28 cellular contexts compared by ENCODE assay signal in genomic region chr11:10913996-10914514, GRCh38.
"Had no signal": no experiment of that assay in that cellular context is flagged by ENCODE, and none has a peak within 500 bp of the region (broad histone marks: within the 10 kb centered on the region; RNA-seq: fewer than 3 reads in every experiment).

No MANE protein-coding gene starts in this region.

- ATAC-seq: activated CD4-positive, CD25-positive, alpha-beta regulatory T cell treated with anti-CD3 and anti-CD28 coated beads, Interleukin-2, amount 50 U/mL, for 24 hours; esophagus mucosa; gastrocnemius medialis; left ventricle myocardium superior; right lobe of liver; stimulated activated naive CD8-positive, alpha-beta T cell treated with anti-CD3 and anti-CD28 coated beads, Interleukin-15, Interleukin-2, amounts not matched to agents 100 U/mL and 50 U/mL, for 24 hours; T-helper 17 cell had no signal

- H3K4me1 ChIP-seq: right lobe of liver had no signal

- H3K4me3 Mint-ChIP-seq: activated naive CD4-positive, alpha-beta T cell treated with anti-CD3 and anti-CD28 coated beads for 36 hours; activated naive CD8-positive, alpha-beta T cell treated with anti-CD3 and anti-CD28 coated beads for 36 hours; activated T-helper 1 cell treated with anti-CD3 and anti-CD28 coated beads, Interleukin-12 subunit alpha, Interleukin-12 subunit beta, Interleukin-2, Interleukin-4 antibody, amounts not matched to agents 30 ng/mL and 10 ng/mL and 1 ng/mL, durations not matched to agents 14 hours and 24 hours and 36 hours; T-helper 17 cell had no signal

- H3K9me3 ChIP-seq: gastrocnemius medialis, ovary, right lobe of liver, thoracic aorta had no signal

- H3K27me3 Mint-ChIP-seq: activated naive CD8-positive, alpha-beta T cell treated with anti-CD3 and anti-CD28 coated beads for 36 hours had no signal

- H3K27ac Mint-ChIP-seq: activated naive CD4-positive, alpha-beta T cell treated with anti-CD3 and anti-CD28 coated beads for 36 hours; activated naive CD8-positive, alpha-beta T cell treated with anti-CD3 and anti-CD28 coated beads for 36 hours; activated T-helper 1 cell treated with anti-CD3 and anti-CD28 coated beads, Interleukin-12 subunit alpha, Interleukin-12 subunit beta, Interleukin-2, Interleukin-4 antibody, amounts not matched to agents 30 ng/mL and 10 ng/mL and 1 ng/mL, durations not matched to agents 14 hours and 24 hours and 36 hours; progenitor cell of endocrine pancreas; T-helper 17 cell had no signal

- H3K27ac ChIP-seq: gastrocnemius medialis, ovary, right lobe of liver, WERI-Rb-1 had no signal

- DNase-seq: activated CD4-positive, alpha-beta T cell treated with anti-CD3 and anti-CD28 coated beads for 48 hours; activated CD4-positive, alpha-beta T cell treated with anti-CD3 and anti-CD28 coated beads, Interleukin-2, amount 50 U/mL, for 48 hours; activated CD8-positive, alpha-beta memory T cell treated with anti-CD3 and anti-CD28 coated beads, Interleukin-2, amount 50 U/mL, for 4 hours; activated effector memory CD4-positive, alpha-beta T cell treated with anti-CD3 and anti-CD28 coated beads, Interleukin-2, amount 50 U/mL, for 16 hours; activated naive CD4-positive, alpha-beta T cell treated with anti-CD3 and anti-CD28 coated beads for 36 hours; activated naive CD8-positive, alpha-beta T cell treated with anti-CD3 and anti-CD28 coated beads for 36 hours; activated T-cell treated with anti-CD3 and anti-CD28 coated beads, Interleukin-2, amount 50 U/mL, for 1 hour; amniotic stem cell; caudate nucleus; cortex of kidney; gastrocnemius medialis; glutamatergic neuron; islet precursor cell; left ventricle myocardium superior; ovary; right lobe of liver; stimulated activated CD4-positive, alpha-beta T cell treated with anti-CD3 and anti-CD28 coated beads, Interleukin-12 subunit alpha, Interleukin-12 subunit beta, amount 100 ng/mL, for 4 hours; stimulated activated CD4-positive, alpha-beta T cell treated with anti-CD3 and anti-CD28 coated beads, Interleukin-4, amount 100 ng/mL, for 1 hour; stimulated activated naive CD8-positive, alpha-beta T cell treated with anti-CD3 and anti-CD28 coated beads, Interleukin-15, Interleukin-2, amounts not matched to agents 100 U/mL and 50 U/mL, for 24 hours; T-helper 17 cell; T1000; trophoblast cell; WERI-Rb-1 had no signal

- H3K36me3 ChIP-seq: gastrocnemius medialis, ovary, right lobe of liver, thoracic aorta, WERI-Rb-1 had no signal

- H3K27me3 ChIP-seq: gastrocnemius medialis, ovary, right lobe of liver had no signal

- H3K4me3 ChIP-seq: gastrocnemius medialis, ovary, right lobe of liver, thoracic aorta had no signal
